8 cellular contexts compared by ENCODE assay signal in the genomic region with DNA sequence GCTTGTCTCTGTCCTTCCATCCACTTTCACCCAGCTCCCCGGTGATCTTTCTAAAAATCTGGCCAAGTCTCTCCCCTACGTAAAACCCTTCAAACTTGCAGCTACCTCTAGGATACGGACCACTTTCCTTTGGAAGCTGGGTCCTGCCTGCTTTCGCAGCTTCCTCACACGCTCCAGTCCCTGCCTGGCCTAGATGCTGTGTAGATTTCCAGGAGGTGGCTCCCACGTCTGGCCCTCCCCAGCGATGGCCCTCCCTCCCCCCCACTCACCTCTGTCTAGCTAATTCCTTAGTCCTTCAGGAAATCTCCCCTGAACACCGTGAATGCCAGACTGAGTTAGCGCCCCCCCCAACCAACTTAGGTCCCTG. TPM values are rescaled to one million over a fixed set of nuclear protein-coding genes. Genes with fewer than 3 reads are reported as not detected.
DNase-seq lines count a peak whose midpoint lies in the region; ATAC-seq and TF ChIP-seq lines count a peak whose summit lies in the region.

No MANE protein-coding gene starts in this region.

- H3K4me3 ChIP-seq in BE2C (ENCODE audit: low read depth, low read length) (peak overlapping the region; percentile 98), HFF-Myc (replicated peaks; ENCODE audit: low read depth, low read length) (peak overlapping the region; percentile 100; the same call in 1 of the 2 replicates), adipocyte (ENCODE audit: low read length) (peak overlapping the region; percentile 92)

- H3K36me3 ChIP-seq in BE2C (peaks cover 17% of the 10 kb centered on the region), adipocyte (ENCODE audit: control insufficient read depth, insufficient read depth, low read length, severe bottlenecking) (peaks cover 25% of the 10 kb centered on the region)

- H3K9me3 ChIP-seq in BE2C (no peaks in the 10 kb centered on the region), adipocyte (ENCODE audit: control insufficient read depth, low read length) (no peaks in the 10 kb centered on the region)

- H3K9me3 Mint-ChIP-seq in naive B cell: peaks cover 0 to 3% (median 0%) of the 10 kb centered on the region in 7 donors

- TF ChIP-seq CTCF in BE2C (IDR thresholded peaks at IDR 0.05; ENCODE audit: low read depth, low read length) (no peak), HFF-Myc (IDR thresholded peaks at IDR 0.05; ENCODE audit: low read depth, low read length, missing control alignments) (no peak)

- H3K36me3 Mint-ChIP-seq in naive B cell: peaks cover 0 to 14% of the 10 kb centered on the region in 2 donors

- H3K4me1 ChIP-seq in BE2C (no peaks in the 10 kb centered on the region), adipocyte (ENCODE audit: control insufficient read depth, insufficient read depth, low read length) (peaks cover 24% of the 10 kb centered on the region)

- DNase-seq in BE2C (no peak), HFF-Myc (ENCODE audit: extremely low read depth, low read depth) (no peak), adipocyte (ENCODE audit: low read depth) (no peak), naive B cell (no peak), NCI-H1417 treated with DMSO at 0.1 percent for 48 hours (lab: John Stamatoyannopoulos, UW) (no peak), NCI-H1417 (lab: John Stamatoyannopoulos, UW) (no peak), NCI-H1105 (lab: John Stamatoyannopoulos, UW) (no peak)

- peak overlapping the region; percentile 97 for H3K9ac ChIP-seq in adipocyte (ENCODE audit: low read length)

- peaks cover 0 to 5% (median 0%) of the 10 kb centered on the region in 3 donors for H3K27me3 Mint-ChIP-seq in naive B cell

- peak overlapping the region; percentile 83 to 95 (median 92) for H3K4me3 Mint-ChIP-seq in naive B cell

- ATAC-seq in naive B cell (ENCODE audit: low read depth in 2 of 2): no peak
- no peak for ATAC-seq in GM21447 (IDR thresholded peaks at IDR 0.05; ENCODE audit: unreplicated experiment)

- H3K27me3 ChIP-seq in BE2C (no peaks in the 10 kb centered on the region), adipocyte (replicated peaks; ENCODE audit: control insufficient read depth, insufficient read depth, low read length) (no peaks in the 10 kb centered on the region)

- H3K27ac Mint-ChIP-seq in naive B cell: peak overlapping the region in 5 of 6 donors; percentile 88 to 97 (median 92)

- peaks cover 28 to 39% (median 34%) of the 10 kb centered on the region in 3 donors for H3K4me1 Mint-ChIP-seq in naive B cell

RNA-seq across cellular contexts. Expression of gene LRRC59, which starts 0.6 kb away (rescaled TPM):
- polyA plus RNA-seq in BE2C (2012; ENCODE audit: insufficient read depth, insufficient read length, low read depth): 302 TPM
- polyA plus RNA-seq in naive B cell (ENCODE audit: low read depth in 6 of 6): 10 to 100 TPM; 15.4 to 29.2 (median 20.0) TPM

RNA-seq across cellular contexts. Expression of gene EME1, which starts 24.9 kb away (rescaled TPM):
- polyA plus RNA-seq in BE2C (2012; ENCODE audit: insufficient read depth, insufficient read length, low read depth): 7.6 TPM
- under 1 TPM in 4 of 6 donors, not detected in 2; 0.36 to 0.87 (median 0.59) TPM for polyA plus RNA-seq in naive B cell (ENCODE audit: low read depth in 6 of 6)

RNA-seq across cellular contexts. Expression of gene MRPL27, which starts 24.9 kb away (rescaled TPM):
- polyA plus RNA-seq in BE2C (2012; ENCODE audit: insufficient read depth, insufficient read length, low read depth): 201 TPM
- polyA plus RNA-seq in naive B cell (ENCODE audit: low read depth in 6 of 6): 10 to 100 TPM; 46.6 to 62.9 (median 50.4) TPM

RNA-seq across cellular contexts. Expression of gene ACSF2, which starts 28.1 kb away (rescaled TPM):
- 7.5 TPM for polyA plus RNA-seq in BE2C (2012; ENCODE audit: insufficient read depth, insufficient read length, low read depth)
- polyA plus RNA-seq in naive B cell (ENCODE audit: low read depth in 6 of 6): 1 to 10 TPM; 3.3 to 9.1 (median 5.2) TPM

RNA-seq across cellular contexts. Expression of gene XYLT2, which starts 52.0 kb away (rescaled TPM):
- polyA plus RNA-seq in BE2C (2012; ENCODE audit: insufficient read depth, insufficient read length, low read depth): 15.8 TPM
- polyA plus RNA-seq in naive B cell (ENCODE audit: low read depth in 6 of 6): 10 to 100 TPM in 2 of 6 donors, 1 to 10 TPM in 4; 5.7 to 14.0 (median 9.5) TPM
